22 cellular contexts compared by ENCODE assay signal in genomic region chr3:15243822-15244482, GRCh38.
"Had no signal": no experiment of that assay in that cellular context is flagged by ENCODE, and none has a peak within 500 bp of the region (broad histone marks: within the 10 kb centered on the region; RNA-seq: fewer than 3 reads in every experiment).

No MANE protein-coding gene starts in this region.

- H3K27ac Mint-ChIP-seq: WTC11 had no signal

- ATAC-seq: activated CD8-positive, alpha-beta T cell treated with anti-CD3 and anti-CD28 coated beads for 36 hours; activated naive CD4-positive, alpha-beta T cell treated with anti-CD3 and anti-CD28 coated beads, Interleukin-2, amount 50 U/mL, for 72 hours; body of pancreas; left ventricle myocardium superior; psoas muscle; right cardiac atrium; stimulated activated naive CD8-positive, alpha-beta T cell treated with anti-CD3 and anti-CD28 coated beads, Interleukin-15, amount 100 ng/mL, for 72 hours; WTC11 had no signal

- H3K4me3 ChIP-seq: body of pancreas, colonic mucosa, ovary, psoas muscle, skin epidermis, suprapubic skin, vagina had no signal

- H3K9me3 Mint-ChIP-seq: activated CD8-positive, alpha-beta T cell treated with anti-CD3 and anti-CD28 coated beads for 36 hours; activated naive CD4-positive, alpha-beta T cell treated with anti-CD3 and anti-CD28 coated beads, Interleukin-2, amount 50 U/mL, for 72 hours; stimulated activated naive CD8-positive, alpha-beta T cell treated with anti-CD3 and anti-CD28 coated beads, Interleukin-15, amount 100 ng/mL, for 72 hours; WTC11 had no signal

- H3K4me1 Mint-ChIP-seq: stimulated activated naive CD8-positive, alpha-beta T cell treated with anti-CD3 and anti-CD28 coated beads, Interleukin-15, amount 100 ng/mL, for 72 hours; WTC11 had no signal

- H3K4me1 ChIP-seq: body of pancreas, colonic mucosa, psoas muscle, suprapubic skin, vagina had no signal

- H3K27me3 Mint-ChIP-seq: activated CD8-positive, alpha-beta T cell treated with anti-CD3 and anti-CD28 coated beads for 36 hours; stimulated activated naive CD8-positive, alpha-beta T cell treated with anti-CD3 and anti-CD28 coated beads, Interleukin-15, amount 100 ng/mL, for 72 hours had no signal

- H3K9me3 ChIP-seq: body of pancreas, colonic mucosa, ovary, psoas muscle, suprapubic skin, vagina had no signal

- DNase-seq: activated CD4-positive, alpha-beta T cell treated with anti-CD3 and anti-CD28 coated beads for 4 hours; activated CD8-positive, alpha-beta memory T cell treated with anti-CD3 and anti-CD28 coated beads, Interleukin-2, amount 50 U/mL, for 4 hours; activated CD8-positive, alpha-beta T cell treated with anti-CD3 and anti-CD28 coated beads for 36 hours; activated effector memory CD4-positive, alpha-beta T cell treated with anti-CD3 and anti-CD28 coated beads, Interleukin-2, amount 50 U/mL, for 16 hours; activated T-cell treated with anti-CD3 and anti-CD28 coated beads, Interleukin-2, amount 50 U/mL, for 48 hours; amygdala; body of pancreas; caudate nucleus; colonic mucosa; erythroblast; foreskin melanocyte; left ventricle myocardium superior; ovary; psoas muscle; right cardiac atrium; stimulated activated naive CD8-positive, alpha-beta T cell treated with anti-CD3 and anti-CD28 coated beads, Interleukin-15, amount 100 ng/mL, for 72 hours; trophoblast cell had no signal

- H3K36me3 ChIP-seq: colonic mucosa, ovary had no signal

- H3K4me3 Mint-ChIP-seq: activated CD8-positive, alpha-beta T cell treated with anti-CD3 and anti-CD28 coated beads for 36 hours; stimulated activated naive CD8-positive, alpha-beta T cell treated with anti-CD3 and anti-CD28 coated beads, Interleukin-15, amount 100 ng/mL, for 72 hours; WTC11 had no signal

- H3K27me3 ChIP-seq: body of pancreas, colonic mucosa, ovary, suprapubic skin, vagina had no signal

- H3K27ac ChIP-seq: body of pancreas, colonic mucosa, ovary, psoas muscle, skin epidermis, suprapubic skin, vagina had no signal
